In the genomic region with DNA sequence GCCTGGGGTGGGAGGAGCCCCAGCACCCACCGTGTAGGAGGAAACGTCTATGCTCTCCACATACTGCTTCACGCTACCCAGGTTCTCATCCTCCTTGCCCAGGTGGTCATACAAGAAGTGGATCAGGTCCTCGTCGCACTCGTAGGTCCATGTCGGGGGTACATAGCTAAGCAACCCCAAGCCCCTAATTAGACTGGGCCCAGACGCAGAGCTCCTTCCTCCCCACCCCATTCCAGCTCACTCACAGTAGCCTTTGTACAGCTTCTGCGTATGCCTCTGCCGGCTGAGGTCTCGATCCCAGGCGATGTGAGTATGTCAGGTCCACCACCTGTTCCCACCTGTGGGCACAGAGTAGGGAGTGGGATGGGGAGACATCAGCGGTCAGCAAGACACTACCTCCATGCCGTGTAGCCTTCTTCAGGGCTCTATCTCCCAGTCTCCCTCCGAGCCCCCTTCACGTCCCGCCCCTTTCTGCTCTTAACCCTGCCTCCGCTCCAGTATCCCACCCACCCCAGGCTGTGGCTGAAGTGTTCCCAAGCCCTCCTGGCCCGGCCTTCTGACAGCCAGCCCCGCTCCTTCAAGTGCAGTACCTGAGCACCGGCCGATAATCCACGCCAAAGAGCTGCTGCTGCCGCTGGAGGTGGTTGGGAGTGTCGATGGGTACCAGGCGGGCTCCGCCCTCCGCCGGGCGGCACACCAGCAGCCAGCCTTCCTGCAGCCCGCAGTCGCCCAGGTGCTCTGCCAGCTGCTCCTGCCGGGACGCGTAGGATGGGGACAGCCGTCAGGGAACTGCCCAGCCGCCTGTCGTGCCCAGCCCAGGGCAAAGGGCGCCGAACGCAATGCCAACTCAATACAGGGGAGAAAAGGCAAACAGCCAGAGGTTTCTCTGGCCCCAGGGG, we compare ENCODE assay signal across 8 cellular contexts. TPM values are rescaled to one million over a fixed set of nuclear protein-coding genes. Genes with fewer than 3 reads are reported as not detected.
A peak's percentile ranks its signal among the peaks of the same experiment; 100 is the strongest.
DNase-seq lines count a peak whose midpoint lies in the region; ATAC-seq and TF ChIP-seq lines count a peak whose summit lies in the region.

No MANE protein-coding gene starts in this region.

- H3K4me1 ChIP-seq in BE2C (peaks cover 3% of the 10 kb centered on the region; the same call in 1 of the 2 replicates), ectodermal cell (ENCODE audit: control insufficient read depth, insufficient read depth, low read length) (no peaks in the 10 kb centered on the region), mucosa of descending colon (ENCODE audit: low read depth) (peaks cover 30% of the 10 kb centered on the region), urinary bladder (ENCODE audit: insufficient read depth) (peaks cover 3% of the 10 kb centered on the region)

- H3K4me1 Mint-ChIP-seq in HFFc6 (ENCODE audit: low read depth) = peaks cover 48% of the 10 kb centered on the region

- H3K36me3 ChIP-seq in BE2C = no peaks in the 10 kb centered on the region
- no peaks in the 10 kb centered on the region for H3K36me3 ChIP-seq in ectodermal cell (ENCODE audit: control insufficient read depth, insufficient read depth, low read length)
- H3K36me3 ChIP-seq in mucosa of descending colon (ENCODE audit: low read depth) = peaks cover 6% of the 10 kb centered on the region
- no peaks in the 10 kb centered on the region for H3K36me3 ChIP-seq in urinary bladder (ENCODE audit: insufficient read depth)

- H3K4me3 ChIP-seq in BE2C (ENCODE audit: low read depth, low read length) = peak overlapping the region; percentile 80
- H3K4me3 ChIP-seq in ectodermal cell (ENCODE audit: insufficient read depth, low read depth, low read length) = peak overlapping the region; percentile 80
- peak overlapping the region; percentile 94 for H3K4me3 ChIP-seq in mucosa of descending colon
- H3K4me3 ChIP-seq in urinary bladder (ENCODE audit: low read depth, low read length) = peak overlapping the region; percentile 97

- peak overlapping the region; percentile 24; the same call in 1 of the 2 replicates for H3K27ac Mint-ChIP-seq in HFFc6

- H3K9me3 ChIP-seq in BE2C (no peaks in the 10 kb centered on the region), ectodermal cell (ENCODE audit: control insufficient read depth, low read length) (no peaks in the 10 kb centered on the region), mucosa of descending colon (no peaks in the 10 kb centered on the region)

- peak; percentile 78 for ATAC-seq in mucosa of descending colon

- H3K27me3 Mint-ChIP-seq in HFFc6 (ENCODE audit: insufficient read depth) = no peaks in the 10 kb centered on the region

- peak overlapping the region; percentile 91 for H3K4me3 Mint-ChIP-seq in HFFc6

- no peaks in the 10 kb centered on the region for H3K9me3 Mint-ChIP-seq in HFFc6

- H3K27ac ChIP-seq in ectodermal cell (ENCODE audit: insufficient read depth, low read depth, low read length, poor library complexity, severe bottlenecking) (no peak overlapping the region), urinary bladder (ENCODE audit: low read depth) (no peak overlapping the region)

- WGBS in ectodermal cell, 2 experiments = 28 to 29% methylated on average over 41 of the region's 41 CpGs
- WGBS in urinary bladder = 20% methylated on average over 41 of the region's 41 CpGs

- DNase-seq in BE2C = no peak
- no peak for DNase-seq in HFFc6
- DNase-seq in SW480 (ENCODE audit: low spot score) = peak; percentile 69
- DNase-seq in mucosa of descending colon = peak; percentile 80 to 88 (median 86)
- no peak for DNase-seq in NOMO-1 treated with dmso at 0.1 percent for 144 hours (lab: John Stamatoyannopoulos, UW; ENCODE audit: unreplicated experiment)
- no peak for DNase-seq in retina

- TF ChIP-seq CTCF in BE2C (IDR thresholded peaks at IDR 0.05; ENCODE audit: low read depth, low read length) = no peak
- no peak for TF ChIP-seq CTCF in HFFc6 (IDR thresholded peaks at IDR 0.05)
- TF ChIP-seq CTCF in mucosa of descending colon (IDR thresholded peaks at IDR 0.05) = no peak

- H3K36me3 Mint-ChIP-seq in HFFc6 (ENCODE audit: low read depth) = peaks cover 24% of the 10 kb centered on the region

- intact Hi-C loops in mucosa of descending colon (cut with DNase I, micrococcal nuclease) = loop anchor here in 1 of 2 donors (5.0 to 10.0 kb wide), 3 partner anchors 215 to 292 kb away; no protein-coding TSS in a partner anchor

- H3K27me3 ChIP-seq in BE2C (no peaks in the 10 kb centered on the region), ectodermal cell (ENCODE audit: control insufficient read depth, insufficient read depth, low read length, poor library complexity, severe bottlenecking) (peaks cover 5% of the 10 kb centered on the region)

RNA-seq across cellular contexts. Expression of gene HECTD3, which starts 0.9 kb away (rescaled TPM):
- 11.2 TPM for polyA plus RNA-seq in BE2C (2012; ENCODE audit: insufficient read depth, insufficient read length, low read depth)
- 10 to 100 TPM; 27.8 to 33.3 (median 31.5) TPM for total RNA-seq in HFFc6 (2021; fragmentation: NEBNext Ultra II Directional; extraction: Animal tissue kit (Norgen Biotek cat#: 25700))
- 36.4 TPM for polyA plus RNA-seq in ectodermal cell (2013, experiment 1 of 4)
- 36.6 TPM for polyA plus RNA-seq in ectodermal cell (2013, experiment 2 of 4)
- 23.5 TPM for polyA plus RNA-seq in ectodermal cell (2013, experiment 3 of 4)
- polyA plus RNA-seq in ectodermal cell (2013, experiment 4 of 4) = 27.7 TPM
- 100 to 1,000 TPM in 2 of 3 donors, 10 to 100 TPM in 1; 78.0 to 143 (median 108) TPM for total RNA-seq in mucosa of descending colon
- total RNA-seq in urinary bladder = 9.4 TPM
- polyA plus RNA-seq in urinary bladder = 37.2 TPM

RNA-seq across cellular contexts. Expression of gene UROD, which starts 1.8 kb away (rescaled TPM):
- 80.2 TPM for polyA plus RNA-seq in BE2C (2012; ENCODE audit: insufficient read depth, insufficient read length, low read depth)
- 100 to 1,000 TPM; 121 to 137 (median 128) TPM for total RNA-seq in HFFc6 (2021; fragmentation: NEBNext Ultra II Directional; extraction: Animal tissue kit (Norgen Biotek cat#: 25700))
- 77.4 TPM for polyA plus RNA-seq in ectodermal cell (2013, experiment 1 of 4)
- polyA plus RNA-seq in ectodermal cell (2013, experiment 2 of 4) = 79.9 TPM
- 56.1 TPM for polyA plus RNA-seq in ectodermal cell (2013, experiment 3 of 4)
- polyA plus RNA-seq in ectodermal cell (2013, experiment 4 of 4) = 66.2 TPM
- total RNA-seq in mucosa of descending colon = 10 to 100 TPM; 44.8 to 69.8 (median 51.3) TPM
- 75.4 TPM for total RNA-seq in urinary bladder
- polyA plus RNA-seq in urinary bladder = 97.6 TPM

RNA-seq across cellular contexts. Expression of gene EIF2B3, which starts 23.8 kb away (rescaled TPM):
- 20.5 TPM for polyA plus RNA-seq in BE2C (2012; ENCODE audit: insufficient read depth, insufficient read length, low read depth)
- total RNA-seq in HFFc6 (2021; fragmentation: NEBNext Ultra II Directional; extraction: Animal tissue kit (Norgen Biotek cat#: 25700)) = 10 to 100 TPM; 39.2 to 45.5 (median 44.1) TPM
- 29.4 TPM for polyA plus RNA-seq in ectodermal cell (2013, experiment 1 of 4)
- polyA plus RNA-seq in ectodermal cell (2013, experiment 2 of 4) = 25.7 TPM
- polyA plus RNA-seq in ectodermal cell (2013, experiment 3 of 4) = 20.1 TPM
- polyA plus RNA-seq in ectodermal cell (2013, experiment 4 of 4) = 25.6 TPM
- 10 to 100 TPM; 11.1 to 19.8 (median 15.7) TPM for total RNA-seq in mucosa of descending colon
- total RNA-seq in urinary bladder = 27.8 TPM
- polyA plus RNA-seq in urinary bladder = 23.2 TPM

Comparison
In these comparisons a context has a peak if more than half of its experiments do, and no peak if none do; other contexts are left out.
1. DNase-seq: peak in SW480 (single experiment) and mucosa of descending colon (3 of 3); none in BE2C (single experiment), HFFc6 (single experiment), NOMO-1 treated with dmso at 0.1 percent for 144 hours (single experiment) and retina (single experiment).
2. Peak in every context shown above with its lines, with median percentiles within 50 percentile points of each other: H3K4me3 ChIP-seq.